ENCODE assay signal across 1 cellular context in genomic region chr6:28141500-28142329, GRCh38.
TF ChIP-seq lines count a peak whose summit lies in the region.

ZKSCAN8 (plus strand) TSS chr6:28141883; CDS start chr6:28148408, 6,525 bp downstream.

TF ChIP-seq in HEK293, 187 proteins besides CTCF, POLR2A, EP300 and RAD21 (continued from another document and continues in another):
- TF ChIP-seq ZNF362 (tag by site-specific recombination; IDR thresholded peaks at IDR 0.05), result no peak
- TF ChIP-seq ZNF157 (tag by site-specific recombination; IDR thresholded peaks at IDR 0.05), result no peak
- 0 out of 2 replicates have a peak, but pooled peaks have one; percentile 11 for TF ChIP-seq REPIN1 (tag by site-specific recombination; IDR thresholded peaks at IDR 0.05; ENCODE audit: low read depth)
- peak; percentile 39; the same call in 1 of the 2 replicates for TF ChIP-seq ZNF843 (tag by site-specific recombination; IDR thresholded peaks at IDR 0.05)
- TF ChIP-seq ZNF692 (tag by site-specific recombination; IDR thresholded peaks at IDR 0.05), result peak; percentile 63; the same call in 1 of the 2 replicates
- TF ChIP-seq GLIS2 (tag by site-specific recombination; IDR thresholded peaks at IDR 0.05), result peak; percentile 83
- 0 out of 2 replicates have a peak, but pooled peaks have one; percentile 34 for TF ChIP-seq ZSCAN5A (tag by site-specific recombination; IDR thresholded peaks at IDR 0.05)
- no peak for TF ChIP-seq ZNF555 (tag by site-specific recombination; conservative IDR thresholded peaks at IDR 0.05)
- no peak for TF ChIP-seq ZNF510 (tag by site-specific recombination; IDR thresholded peaks at IDR 0.05; ENCODE audit: insufficient replicate concordance)
- peak; percentile 97 for TF ChIP-seq ZBTB11 (tag by site-specific recombination; conservative IDR thresholded peaks at IDR 0.05; ENCODE audit: low read depth)
- TF ChIP-seq ZNF404 (tag by site-specific recombination; IDR thresholded peaks at IDR 0.05), result no peak
- TF ChIP-seq ZNF174 (tag by site-specific recombination; IDR thresholded peaks at IDR 0.05), result no peak
- TF ChIP-seq GLI4 (tag by site-specific recombination; IDR thresholded peaks at IDR 0.05), result no peak
- TF ChIP-seq ZNF140 (tag by site-specific recombination; IDR thresholded peaks at IDR 0.05), result no peak
- no peak for TF ChIP-seq ZNF311 (tag by site-specific recombination; IDR thresholded peaks at IDR 0.05; ENCODE audit: borderline replicate concordance)
- peak; percentile 87 for TF ChIP-seq ZEB2 (tag by site-specific recombination; IDR thresholded peaks at IDR 0.05)
- TF ChIP-seq ZNF449 (tag by site-specific recombination; IDR thresholded peaks at IDR 0.05), result no peak
- no peak for TF ChIP-seq ZNF529 (tag by site-specific recombination; IDR thresholded peaks at IDR 0.05; ENCODE audit: insufficient replicate concordance)
- peak; percentile 83 for TF ChIP-seq ZIC2 (tag by site-specific recombination; IDR thresholded peaks at IDR 0.05)
- peak; percentile 30 for TF ChIP-seq PRDM10 (tag by site-specific recombination; IDR thresholded peaks at IDR 0.05)
- peak; percentile 69; the same call in 1 of the 2 replicates for TF ChIP-seq ZNF76 (tag by site-specific recombination; IDR thresholded peaks at IDR 0.05; ENCODE audit: borderline replicate concordance, low read depth)
- TF ChIP-seq ZNF791 (tag by site-specific recombination; IDR thresholded peaks at IDR 0.05), result no peak
- TF ChIP-seq ZNF701 (tag by site-specific recombination; IDR thresholded peaks at IDR 0.05), result no peak
- TF ChIP-seq ZNF473 (tag by site-specific recombination; IDR thresholded peaks at IDR 0.05), result no peak
- TF ChIP-seq ZNF704 (tag by site-specific recombination; IDR thresholded peaks at IDR 0.05), result no peak
- TF ChIP-seq ZNF350 (tag by site-specific recombination; IDR thresholded peaks at IDR 0.05), result no peak
- no peak for TF ChIP-seq ZNF623 (tag by site-specific recombination; IDR thresholded peaks at IDR 0.05)
- TF ChIP-seq ZNF146 (tag by site-specific recombination; IDR thresholded peaks at IDR 0.05), result no peak
- no peak for TF ChIP-seq ZNF521 (tag by site-specific recombination; IDR thresholded peaks at IDR 0.05)
- peak; percentile 90 for TF ChIP-seq ZNF561 (tag by site-specific recombination; IDR thresholded peaks at IDR 0.05; ENCODE audit: borderline replicate concordance)
- TF ChIP-seq ATF2 (tag by site-specific recombination; IDR thresholded peaks at IDR 0.05; ENCODE audit: low read depth), result no peak
- TF ChIP-seq ZNF211 (tag by site-specific recombination; IDR thresholded peaks at IDR 0.05; ENCODE audit: low read depth), result no peak
- no peak for TF ChIP-seq ZNF112 (tag by site-specific recombination; IDR thresholded peaks at IDR 0.05)
- TF ChIP-seq ZNF785 (tag by site-specific recombination; IDR thresholded peaks at IDR 0.05), result no peak
- TF ChIP-seq ZFP41 (tag by site-specific recombination; IDR thresholded peaks at IDR 0.05; ENCODE audit: borderline replicate concordance), result no peak
- TF ChIP-seq ZNF133 (tag by site-specific recombination; IDR thresholded peaks at IDR 0.05), result no peak
- TF ChIP-seq ZNF280D (tag by site-specific recombination; IDR thresholded peaks at IDR 0.05), result no peak
- TF ChIP-seq ZBTB49 (tag by site-specific recombination; IDR thresholded peaks at IDR 0.05; ENCODE audit: low read depth), result no peak
- no peak for TF ChIP-seq ZNF544 (tag by site-specific recombination; IDR thresholded peaks at IDR 0.05)
